1 cellular context compared by ENCODE assay signal in genomic region chr22:38255697-38256096, GRCh38.
TF ChIP-seq lines count a peak whose summit lies in the region.

No MANE protein-coding gene starts in this region.

TF ChIP-seq in IMR-90, 13 proteins besides CTCF, POLR2A, EP300 and RAD21 (continued from another document):
- TF ChIP-seq SMC3 (IDR thresholded peaks at IDR 0.05; ENCODE audit: low read depth, low read length) (no peak), MAZ (IDR thresholded peaks at IDR 0.05; ENCODE audit: borderline replicate concordance, low read depth, low read length) (no peak)
TF ChIP-seq in IMR-90: peak in this region for 0.
